14 cellular contexts compared by ENCODE assay signal in genomic region chr4:82706349-82707000, GRCh38.
A peak's percentile ranks its signal among the peaks of the same experiment; 100 is the strongest.
DNase-seq lines count a peak whose midpoint lies in the region; ATAC-seq, FAIRE-seq and TF ChIP-seq lines count a peak whose summit lies in the region.
"Had no signal": no experiment of that assay in that cellular context is flagged by ENCODE, and none has a peak within 500 bp of the region (broad histone marks: within the 10 kb centered on the region; RNA-seq: fewer than 3 reads in every experiment).

No MANE protein-coding gene starts in this region.

- ATAC-seq in gastroesophageal sphincter (peak; percentile 77), pancreas (peak; percentile 83 to 93 (median 86)), GM21619 (IDR thresholded peaks at IDR 0.05; ENCODE audit: unreplicated experiment) (no peak)
- ATAC-seq: activated CD8-positive, alpha-beta T cell treated with anti-CD3 and anti-CD28 coated beads for 36 hours; stimulated activated memory B cell treated with anti-CD40 and anti-IgM and Interleukin-4, amounts not matched to agents 10 μg/mL and 1 μg/mL and 100 μg/mL, for 72 hours had no signal

- H3K9me3 ChIP-seq in breast epithelium (no peaks in the 10 kb centered on the region), gastroesophageal sphincter (no peaks in the 10 kb centered on the region), pancreas (no peaks in the 10 kb centered on the region)
- H3K9me3 ChIP-seq: ascending aorta, neutrophil had no signal

- no peak overlapping the region for H3K4me3 ChIP-seq in breast epithelium
- H3K4me3 ChIP-seq in gastroesophageal sphincter, result no peak overlapping the region
- H3K4me3 ChIP-seq in pancreas, result no peak overlapping the region
- H3K4me3 ChIP-seq: ascending aorta had no signal

- WGBS in gastroesophageal sphincter (ENCODE audit: low coverage in 1 of 2), 2 donors, result 55 to 69% methylated on average over 2 of the region's 3 CpGs
- 27 to 34% methylated on average over 3 of the region's 3 CpGs for WGBS in pancreas, 2 donors

- H3K27me3 ChIP-seq in breast epithelium, result no peaks in the 10 kb centered on the region
- no peaks in the 10 kb centered on the region for H3K27me3 ChIP-seq in gastroesophageal sphincter
- no peaks in the 10 kb centered on the region for H3K27me3 ChIP-seq in pancreas
- H3K27me3 ChIP-seq: ascending aorta, neutrophil had no signal

- no peak for TF ChIP-seq CTCF in breast epithelium (IDR thresholded peaks at IDR 0.05)
- no peak for TF ChIP-seq CTCF in gastroesophageal sphincter (IDR thresholded peaks at IDR 0.05)
- no peak for TF ChIP-seq CTCF in pancreas (IDR thresholded peaks at IDR 0.05)
- TF ChIP-seq CTCF in D721Med (IDR thresholded peaks at IDR 0.05; ENCODE audit: insufficient read depth, missing control alignments), result no peak

- FAIRE-seq in pancreas (lab: Jason Lieb, UNC), result no peak
- no peak for FAIRE-seq in D721Med (lab: Jason Lieb, UNC)

- TF ChIP-seq POLR2A in breast epithelium (IDR thresholded peaks at IDR 0.05) (no peak), gastroesophageal sphincter (IDR thresholded peaks at IDR 0.05) (no peak)

- TF ChIP-seq EP300 in gastroesophageal sphincter (IDR thresholded peaks at IDR 0.05), result no peak

- intact Hi-C loops in breast epithelium (cut with DNase I; ENCODE audit: low total_unique reads) (no loop called here), pancreas (cut with DNase I) (no loop called here)

- DNase-seq in G401 (ENCODE audit: low spot score) (peak; percentile 68), breast epithelium (ENCODE audit: low spot score in 2 of 2) (no peak), pancreas (peak in 4 of 6 donors; percentile 52 to 77 (median 60)), NCI-H2081 treated with DMSO at 0.1 percent for 48 hours (lab: John Stamatoyannopoulos, UW) (no peak), D721Med (ENCODE audit: insufficient read length, low spot score) (no peak), SKM-1 (lab: John Stamatoyannopoulos, UW; ENCODE audit: unreplicated experiment) (no peak)
- DNase-seq: activated CD8-positive, alpha-beta T cell treated with anti-CD3 and anti-CD28 coated beads for 36 hours; DMS 273 treated with DMSO at 0.1 percent for 48 hours; NCI-H1105 had no signal

- no peaks in the 10 kb centered on the region for H3K36me3 ChIP-seq in breast epithelium
- peaks cover 0 to 7% of the 10 kb centered on the region in 2 donors for H3K36me3 ChIP-seq in gastroesophageal sphincter
- H3K36me3 ChIP-seq in pancreas, result no peaks in the 10 kb centered on the region
- H3K36me3 ChIP-seq: neutrophil had no signal

- H3K27ac ChIP-seq in breast epithelium, result peak overlapping the region; percentile 34 to 60
- peak overlapping the region in 2 of 4 donors; percentile 17 to 37 for H3K27ac ChIP-seq in gastroesophageal sphincter
- H3K27ac ChIP-seq in pancreas, result peak overlapping the region in 2 of 4 donors; percentile 23 to 43
- H3K27ac ChIP-seq: ascending aorta, neutrophil had no signal

- in situ Hi-C loops in G401 (cut with HindIII; ENCODE audit: low sequenced_read_pairs), result no loop called here

- H3K4me1 ChIP-seq in breast epithelium, result no peaks in the 10 kb centered on the region
- peaks cover 0 to 9% (median 2%) of the 10 kb centered on the region in 3 donors for H3K4me1 ChIP-seq in gastroesophageal sphincter
- H3K4me1 ChIP-seq in pancreas, result peaks cover 6 to 18% (median 13%) of the 10 kb centered on the region in 3 donors
- H3K4me1 ChIP-seq: ascending aorta had no signal

Comparison
In these comparisons a context has a peak if more than half of its experiments do, and no peak if none do; other contexts are left out.
1. DNase-seq: peak in G401 (single experiment) and pancreas (4 of 6); none in breast epithelium (0 of 2), NCI-H2081 treated with DMSO at 0.1 percent for 48 hours (single experiment), D721Med (single experiment) and SKM-1 (single experiment).